18 cellular contexts compared by ENCODE assay signal in the genomic region with DNA sequence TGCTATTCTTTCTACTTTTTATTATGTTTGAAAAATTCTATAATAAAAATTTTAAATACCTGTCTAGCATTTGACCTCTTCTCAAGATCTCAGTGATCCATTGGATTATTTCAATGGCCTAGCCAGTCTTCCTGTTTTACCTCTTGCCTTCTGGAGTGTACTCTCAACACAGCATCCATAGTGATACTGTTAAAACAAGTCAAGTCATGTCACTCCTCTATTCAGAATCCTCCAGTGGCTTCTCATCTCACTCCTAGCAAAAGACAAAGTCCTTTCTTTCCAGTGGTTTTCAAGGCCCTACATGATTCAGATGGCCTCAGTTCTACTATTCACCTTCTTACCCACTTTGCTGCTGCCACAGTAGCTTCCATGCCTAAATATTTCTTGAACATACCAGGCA. TPM values are rescaled to one million over a fixed set of nuclear protein-coding genes. Genes with fewer than 3 reads are reported as not detected.
DNase-seq lines count a peak whose midpoint lies in the region; ATAC-seq, FAIRE-seq and TF ChIP-seq lines count a peak whose summit lies in the region.
"Had no signal": no experiment of that assay in that cellular context is flagged by ENCODE, and none has a peak within 500 bp of the region (broad histone marks: within the 10 kb centered on the region; RNA-seq: fewer than 3 reads in every experiment).

No MANE protein-coding gene starts in this region.

- no peak for FAIRE-seq in astrocyte (lab: Jason Lieb, UNC)
- FAIRE-seq: urothelium cell line had no signal

- H3K27ac ChIP-seq in 22Rv1 (peak overlapping the region; percentile 98; the same call in 1 of the 2 replicates), astrocyte (ENCODE audit: low read depth, low read length) (no peak overlapping the region), right lobe of liver (peak overlapping the region in 1 of 3 donors; percentile 99)

- peak overlapping the region; percentile 90 for H3K4me3 Mint-ChIP-seq in astrocyte (ENCODE audit: unreplicated experiment)

- no peak for TF ChIP-seq POLR2A in right lobe of liver (IDR thresholded peaks at IDR 0.05)

- no peak overlapping the region for H3K9ac ChIP-seq in astrocyte (ENCODE audit: low read length)

- no peaks in the 10 kb centered on the region for H3K36me3 ChIP-seq in astrocyte (ENCODE audit: insufficient read depth, low read length)
- peaks cover 0 to 10% (median 3%) of the 10 kb centered on the region in 4 donors for H3K36me3 ChIP-seq in right lobe of liver
- H3K36me3 ChIP-seq: prostate gland had no signal

- DNase-seq in DMS53 treated with DMSO at 0.1 percent for 48 hours (lab: John Stamatoyannopoulos, UW; ENCODE audit: unreplicated experiment) (peak; percentile 2), astrocyte (ENCODE audit: low read depth) (no peak), right lobe of liver (no peak), GM03348 (ENCODE audit: low spot score) (no peak)
- DNase-seq in activated CD8-positive, alpha-beta memory T cell treated with anti-CD3 and anti-CD28 coated beads for 24 hours, result no peak
- DNase-seq: activated CD8-positive, alpha-beta memory T cell treated with anti-CD3 and anti-CD28 coated beads, Interleukin-2, amount 50 U/mL, for 4 hours; activated naive CD4-positive, alpha-beta T cell treated with anti-CD3 and anti-CD28 coated beads, Interleukin-2, amount 10 ng/mL, durations not matched to agents 7 days and 5 days; Kasumi-1; stimulated activated naive CD8-positive, alpha-beta T cell treated with anti-CD3 and anti-CD28 coated beads, Interleukin-15, Interleukin-2, amounts not matched to agents 100 U/mL and 50 U/mL, for 24 hours; T-helper 1 cell had no signal

- TF ChIP-seq CTCF in 22Rv1 (IDR thresholded peaks at IDR 0.05) (no peak), astrocyte (IDR thresholded peaks at IDR 0.05; ENCODE audit: insufficient read depth, low read depth, low read length) (no peak), right lobe of liver (IDR thresholded peaks at IDR 0.05) (no peak)

- H3K79me2 ChIP-seq in astrocyte (ENCODE audit: insufficient read depth, low read length), result no peaks in the 10 kb centered on the region

- H3K4me1 ChIP-seq in astrocyte (ENCODE audit: insufficient read depth, low read length) (no peaks in the 10 kb centered on the region), right lobe of liver (no peaks in the 10 kb centered on the region)
- H3K4me1 ChIP-seq: prostate gland had no signal

- no peaks in the 10 kb centered on the region for H3K9me3 ChIP-seq in astrocyte (ENCODE audit: insufficient read depth, low read depth, low read length)
- H3K9me3 ChIP-seq in right lobe of liver, result no peaks in the 10 kb centered on the region
- H3K9me3 ChIP-seq: body of pancreas, prostate gland had no signal

- H3K4me2 ChIP-seq in astrocyte (ENCODE audit: low read length), result no peak overlapping the region

- H3K27me3 Mint-ChIP-seq in astrocyte (ENCODE audit: low read depth, unreplicated experiment), result peaks cover 5% of the 10 kb centered on the region

- no peak overlapping the region for H2AFZ ChIP-seq in astrocyte (ENCODE audit: low read depth, low read length)

- H3K27me3 ChIP-seq in astrocyte (ENCODE audit: insufficient read depth, low read length), result no peaks in the 10 kb centered on the region
- H3K27me3 ChIP-seq in right lobe of liver, result no peaks in the 10 kb centered on the region
- H3K27me3 ChIP-seq: body of pancreas had no signal

- no peak overlapping the region for H3K27ac Mint-ChIP-seq in astrocyte (ENCODE audit: unreplicated experiment)
- H3K27ac Mint-ChIP-seq: activated naive CD4-positive, alpha-beta T cell treated with anti-CD3 and anti-CD28 coated beads, Interleukin-2, amount 10 ng/mL, durations not matched to agents 7 days and 5 days had no signal

- ATAC-seq in right lobe of liver, result no peak
- no peak for ATAC-seq in HG03095 (IDR thresholded peaks at IDR 0.05; ENCODE audit: unreplicated experiment)
- ATAC-seq in GM19324 (IDR thresholded peaks at IDR 0.05; ENCODE audit: low FRiP score, unreplicated experiment), result no peak
- ATAC-seq: body of pancreas; left lobe of liver; stimulated activated naive CD8-positive, alpha-beta T cell treated with anti-CD3 and anti-CD28 coated beads, Interleukin-15, Interleukin-2, amounts not matched to agents 100 U/mL and 50 U/mL, for 24 hours had no signal

- intact Hi-C loops in right lobe of liver (cut with DNase I), result no loop called here

- H3K36me3 Mint-ChIP-seq in astrocyte (ENCODE audit: low read depth, unreplicated experiment), result peaks cover 8% of the 10 kb centered on the region

- no peak overlapping the region for H3K4me3 ChIP-seq in astrocyte (ENCODE audit: insufficient read depth, low read depth, low read length)
- H3K4me3 ChIP-seq in right lobe of liver, result peak overlapping the region in 2 of 3 donors; percentile 78 to 95

- no peaks in the 10 kb centered on the region for H3K4me1 Mint-ChIP-seq in astrocyte (ENCODE audit: low read depth, unreplicated experiment)

- no peaks in the 10 kb centered on the region for H4K20me1 ChIP-seq in astrocyte (ENCODE audit: insufficient read depth, low read length)

- peaks cover 4% of the 10 kb centered on the region for H3K9me3 Mint-ChIP-seq in astrocyte (ENCODE audit: unreplicated experiment)
- H3K9me3 Mint-ChIP-seq: activated naive CD4-positive, alpha-beta T cell treated with anti-CD3 and anti-CD28 coated beads, Interleukin-2, amount 10 ng/mL, durations not matched to agents 7 days and 5 days had no signal

RNA-seq across cellular contexts. Expression of a gene that starts 1.8 kb away (rescaled TPM):
- total RNA-seq in astrocyte (10.1 and 10.6 TPM in 2 replicates), right lobe of liver (10 to 100 TPM; 21.6 to 37.1 (median 26.1) TPM)
- total RNA-seq: myocyte had no signal

RNA-seq across cellular contexts. Expression of a gene that starts 47.1 kb away (rescaled TPM):
- total RNA-seq in astrocyte (24.1 and 25.7 TPM in 2 replicates), right lobe of liver (10 to 100 TPM in 2 of 6 experiments, 1 to 10 TPM in 4; 8.4 to 11.5 (median 9.4) TPM)

RNA-seq across cellular contexts. Expression of a gene that starts 47.4 kb away (rescaled TPM):
- total RNA-seq in astrocyte, result 33.9 and 52.3 TPM in 2 replicates
- total RNA-seq in right lobe of liver, result 10 to 100 TPM; 17.5 to 24.1 (median 21.5) TPM

RNA-seq across cellular contexts. Expression of a gene that starts 47.4 kb away (rescaled TPM):
- 90.5 and 92.7 TPM in 2 replicates for total RNA-seq in astrocyte
- 10 to 100 TPM; 15.5 to 33.8 (median 26.0) TPM for total RNA-seq in right lobe of liver
